Comparison of ENCODE assay signal across 15 cellular contexts in genomic region chr18:75127143-75128021, GRCh38.
DNase-seq lines count a peak whose midpoint lies in the region; ATAC-seq, FAIRE-seq and TF ChIP-seq lines count a peak whose summit lies in the region.
"Had no signal": no experiment of that assay in that cellular context is flagged by ENCODE, and none has a peak within 500 bp of the region (broad histone marks: within the 10 kb centered on the region; RNA-seq: fewer than 3 reads in every experiment).

No MANE protein-coding gene starts in this region.

- H3K9ac ChIP-seq in kidney (ENCODE audit: low read length in 2 of 2), result no peak overlapping the region

- H3K9me3 Mint-ChIP-seq in Calu3 (ENCODE audit: low read depth, unreplicated experiment) (no peaks in the 10 kb centered on the region), osteocyte (ENCODE audit: unreplicated experiment) (no peaks in the 10 kb centered on the region)

- H3K4me3 ChIP-seq in Panc1 (ENCODE audit: low read depth in 2 of 2, low read length in 2 of 2) (no peak overlapping the region), kidney (ENCODE audit: low read length in 2 of 2) (no peak overlapping the region), foreskin fibroblast (ENCODE audit: low read depth in 1 of 2, low read length in 2 of 2) (no peak overlapping the region)
- H3K4me3 ChIP-seq: testis had no signal

- H3K9me3 ChIP-seq in Panc1 (ENCODE audit: control insufficient read depth, insufficient read depth, low read depth, low read length), result no peaks in the 10 kb centered on the region
- H3K9me3 ChIP-seq in kidney (ENCODE audit: control insufficient read depth in 1 of 2, low read length in 2 of 2), result no peaks in the 10 kb centered on the region
- H3K9me3 ChIP-seq: testis had no signal

- H3K36me3 Mint-ChIP-seq in Calu3 (ENCODE audit: insufficient read depth, unreplicated experiment) (no peaks in the 10 kb centered on the region), osteocyte (ENCODE audit: unreplicated experiment) (no peaks in the 10 kb centered on the region)
- H3K36me3 Mint-ChIP-seq: activated naive CD4-positive, alpha-beta T cell treated with anti-CD3 and anti-CD28 coated beads, Interleukin-2, amount 10 ng/mL, durations not matched to agents 7 days and 5 days had no signal

- ATAC-seq in Panc1, result peak; percentile 21; the same call in 1 of the 2 replicates

- H3K27ac ChIP-seq in Panc1 (ENCODE audit: low read length) (no peak overlapping the region), kidney (ENCODE audit: low read depth in 2 of 2, low read length in 2 of 2) (no peak overlapping the region)
- H3K27ac ChIP-seq: testis had no signal

- peaks cover 30% of the 10 kb centered on the region for H3K27me3 Mint-ChIP-seq in Calu3 (ENCODE audit: unreplicated experiment)
- no peaks in the 10 kb centered on the region for H3K27me3 Mint-ChIP-seq in osteocyte (ENCODE audit: unreplicated experiment)

- DNase-seq in Calu3, result peak; percentile 11
- no peak for DNase-seq in Panc1 (ENCODE audit: low read depth, low spot score)
- DNase-seq in kidney, result peak; percentile 74
- peak; percentile 83 for DNase-seq in osteocyte (ENCODE audit: extremely low spot score, unreplicated experiment)
- no peak for DNase-seq in NCI-H526 (lab: John Stamatoyannopoulos, UW)
- DNase-seq in hippocampal formation (lab: John Stamatoyannopoulos, UW), result no peak
- no peak for DNase-seq in COLO829 (ENCODE audit: low spot score)
- no peak for DNase-seq in foreskin fibroblast
- DNase-seq: activated CD4-positive, CD25-positive, alpha-beta regulatory T cell treated with anti-CD3 and anti-CD28 coated beads, Interleukin-2, amount 50 U/mL, for 72 hours; activated naive CD4-positive, alpha-beta T cell treated with anti-CD3 and anti-CD28 coated beads, Interleukin-2, amount 10 ng/mL, durations not matched to agents 7 days and 5 days; GOT3; NCI-H2081 treated with DMSO at 0.1 percent for 48 hours; testis had no signal

- no peaks in the 10 kb centered on the region for H3K27me3 ChIP-seq in Panc1 (ENCODE audit: control insufficient read depth, insufficient read depth, low read length)
- H3K27me3 ChIP-seq: testis had no signal

- no TSS peak for BruUV-seq in Calu3 (replicated peaks; lab: Mats Ljungman, UMichigan)
- BruUV-seq in Panc1 (replicated peaks; lab: Mats Ljungman, UMichigan), result no TSS peak

- CTCF ChIA-PET in Calu3 (lab: Charles Lee) (no interaction called here), Panc1 (lab: Charles Lee) (no interaction called here)

- POLR2A ChIA-PET in Panc1 (lab: Charles Lee), result no interaction called here

- in situ Hi-C loops in Panc1 (cut with HindIII; ENCODE audit: low pct_unique_long_range_greater_than_20kb, low sequenced_read_pairs), result no loop called here

- H3K4me1 Mint-ChIP-seq in Calu3 (ENCODE audit: low read depth, unreplicated experiment) (no peaks in the 10 kb centered on the region), osteocyte (ENCODE audit: unreplicated experiment) (peaks cover 27% of the 10 kb centered on the region)

- H3K36me3 ChIP-seq in Panc1 (ENCODE audit: control insufficient read depth, insufficient read depth, low read length), result no peaks in the 10 kb centered on the region
- H3K36me3 ChIP-seq in kidney (ENCODE audit: control insufficient read depth in 1 of 2, insufficient read depth in 2 of 2, low read length in 2 of 2), result no peaks in the 10 kb centered on the region

- FAIRE-seq in kidney (lab: Jason Lieb, UNC), result no peak
- FAIRE-seq: bronchial epithelial cell had no signal

- H3K4me3 Mint-ChIP-seq in Calu3 (ENCODE audit: low read depth, unreplicated experiment), result no peak overlapping the region
- no peak overlapping the region for H3K4me3 Mint-ChIP-seq in osteocyte (ENCODE audit: unreplicated experiment)
- H3K4me3 Mint-ChIP-seq: activated naive CD4-positive, alpha-beta T cell treated with anti-CD3 and anti-CD28 coated beads, Interleukin-2, amount 10 ng/mL, durations not matched to agents 7 days and 5 days; T-helper 1 cell treated with Interleukin-12 subunit alpha and Interleukin-12 subunit beta and Interleukin-4 antibody, amounts not matched to agents 30 μg/mL and 1 μg/mL, for 36 hours had no signal

- H3K4me1 ChIP-seq in Panc1 (ENCODE audit: control insufficient read depth, insufficient read depth, low read length) (no peaks in the 10 kb centered on the region), kidney (ENCODE audit: control insufficient read depth in 1 of 2, insufficient read depth in 1 of 2, low read depth in 1 of 2, low read length in 2 of 2) (no peaks in the 10 kb centered on the region)
- H3K4me1 ChIP-seq: testis had no signal

- intact Hi-C loops in Calu3 (cut with micrococcal nuclease; ENCODE audit: unreplicated experiment), result no loop called here
- intact Hi-C loops in Panc1 (cut with micrococcal nuclease; ENCODE audit: unreplicated experiment), result no loop called here
- intact Hi-C loops in kidney (cut with DNase I), result no loop called here

- no peak for TF ChIP-seq CTCF in Calu3 (IDR thresholded peaks at IDR 0.05; ENCODE audit: unreplicated experiment)
- no peak for TF ChIP-seq CTCF in Panc1 (IDR thresholded peaks at IDR 0.05)
- no peak for TF ChIP-seq CTCF in kidney (IDR thresholded peaks at IDR 0.05; ENCODE audit: borderline replicate concordance, extremely low read depth, insufficient read depth)
- no peak for TF ChIP-seq CTCF in osteocyte (IDR thresholded peaks at IDR 0.05)
- TF ChIP-seq CTCF in foreskin fibroblast (IDR thresholded peaks at IDR 0.05; ENCODE audit: low read depth, low read length), result no peak

- no peak overlapping the region for H3K27ac Mint-ChIP-seq in Calu3 (ENCODE audit: unreplicated experiment)
- no peak overlapping the region for H3K27ac Mint-ChIP-seq in osteocyte (ENCODE audit: unreplicated experiment)
- H3K27ac Mint-ChIP-seq: activated naive CD4-positive, alpha-beta T cell treated with anti-CD3 and anti-CD28 coated beads, Interleukin-2, amount 10 ng/mL, durations not matched to agents 7 days and 5 days; T-helper 1 cell treated with Interleukin-12 subunit alpha and Interleukin-12 subunit beta and Interleukin-4 antibody, amounts not matched to agents 30 μg/mL and 1 μg/mL, for 36 hours had no signal

Comparison
In these comparisons a context has a peak if more than half of its experiments do, and no peak if none do; other contexts are left out.
1. DNase-seq: peak in Calu3 (single experiment), kidney (single experiment) and osteocyte (single experiment); none in Panc1 (single experiment), NCI-H526 (0 of 2), hippocampal formation (0 of 2), COLO829 (single experiment) and foreskin fibroblast (0 of 2).